ENCODE assay signal across 1 cellular context in the genomic region with DNA sequence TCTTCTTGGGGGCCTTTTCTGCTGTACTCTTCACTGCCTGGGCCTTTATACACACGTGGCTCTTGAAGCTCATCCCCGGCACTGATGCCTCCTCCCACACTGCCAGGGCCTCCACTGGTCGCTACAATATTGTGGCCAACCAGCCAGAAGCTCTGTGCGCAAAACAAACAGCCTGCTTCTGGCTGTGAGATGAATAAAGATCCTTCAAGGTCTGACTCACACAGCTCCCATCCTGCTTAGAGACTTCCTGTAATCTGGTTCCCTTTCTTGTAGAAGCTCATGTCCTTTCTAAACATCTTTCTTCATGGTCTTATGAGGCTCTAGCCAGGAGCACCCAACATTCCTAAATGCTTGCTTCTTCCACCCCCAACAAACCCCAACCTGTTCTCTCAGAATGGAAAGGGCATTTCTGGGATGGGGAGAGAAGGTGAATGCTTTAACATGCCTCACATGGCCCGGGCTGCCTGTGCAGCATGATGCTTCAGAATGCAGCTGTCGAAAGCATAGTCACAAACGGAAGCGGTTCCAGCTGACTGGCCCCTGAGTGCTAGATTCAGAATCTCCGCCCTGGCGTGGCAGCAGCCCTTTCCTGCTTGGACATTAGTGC.
TF ChIP-seq lines count a peak whose summit lies in the region.

No MANE protein-coding gene starts in this region.

TF ChIP-seq in GM12878, 131 proteins besides CTCF, POLR2A, EP300 and RAD21 (continued from another document and continues in another):
- TF ChIP-seq, protein P1, sequence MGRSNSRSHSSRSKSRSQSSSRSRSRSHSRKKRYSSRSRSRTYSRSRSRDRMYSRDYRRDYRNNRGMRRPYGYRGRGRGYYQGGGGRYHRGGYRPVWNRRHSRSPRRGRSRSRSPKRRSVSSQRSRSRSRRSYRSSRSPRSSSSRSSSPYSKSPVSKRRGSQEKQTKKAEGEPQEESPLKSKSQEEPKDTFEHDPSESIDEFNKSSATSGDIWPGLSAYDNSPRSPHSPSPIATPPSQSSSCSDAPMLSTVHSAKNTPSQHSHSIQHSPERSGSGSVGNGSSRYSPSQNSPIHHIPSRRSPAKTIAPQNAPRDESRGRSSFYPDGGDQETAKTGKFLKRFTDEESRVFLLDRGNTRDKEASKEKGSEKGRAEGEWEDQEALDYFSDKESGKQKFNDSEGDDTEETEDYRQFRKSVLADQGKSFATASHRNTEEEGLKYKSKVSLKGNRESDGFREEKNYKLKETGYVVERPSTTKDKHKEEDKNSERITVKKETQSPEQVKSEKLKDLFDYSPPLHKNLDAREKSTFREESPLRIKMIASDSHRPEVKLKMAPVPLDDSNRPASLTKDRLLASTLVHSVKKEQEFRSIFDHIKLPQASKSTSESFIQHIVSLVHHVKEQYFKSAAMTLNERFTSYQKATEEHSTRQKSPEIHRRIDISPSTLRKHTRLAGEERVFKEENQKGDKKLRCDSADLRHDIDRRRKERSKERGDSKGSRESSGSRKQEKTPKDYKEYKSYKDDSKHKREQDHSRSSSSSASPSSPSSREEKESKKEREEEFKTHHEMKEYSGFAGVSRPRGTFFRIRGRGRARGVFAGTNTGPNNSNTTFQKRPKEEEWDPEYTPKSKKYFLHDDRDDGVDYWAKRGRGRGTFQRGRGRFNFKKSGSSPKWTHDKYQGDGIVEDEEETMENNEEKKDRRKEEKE (IDR thresholded peaks at IDR 0.05) = no peak
- TF ChIP-seq TARDBP (IDR thresholded peaks at IDR 0.05; ENCODE audit: borderline replicate concordance) (no peak), JUNB (IDR thresholded peaks at IDR 0.05) (peak; percentile 38; the same call in 1 of the 2 replicates), CHD2 (IDR thresholded peaks at IDR 0.05; ENCODE audit: borderline replicate concordance, low read depth, low read length) (peak; percentile 20; the same call in 1 of the 2 replicates), SRF (IDR thresholded peaks at IDR 0.05; ENCODE audit: low read depth in 2 of 2, low read length in 2 of 2) (no peak), HCFC1 (IDR thresholded peaks at IDR 0.05; ENCODE audit: low read length) (no peak), EGR1 (IDR thresholded peaks at IDR 0.05; ENCODE audit: borderline replicate concordance in 1 of 2, low read depth in 2 of 2, low read length in 2 of 2) (no peak), FOS (IDR thresholded peaks at IDR 0.05; ENCODE audit: borderline replicate concordance, extremely low read depth, insufficient read length) (no peak), ZNF384 (IDR thresholded peaks at IDR 0.05; ENCODE audit: borderline replicate concordance, low read depth, low read length) (no peak), RAD51 (IDR thresholded peaks at IDR 0.05) (no peak), TBL1XR1 (IDR thresholded peaks at IDR 0.05; ENCODE audit: low read depth, low read length) (no peak), YY1 (IDR thresholded peaks at IDR 0.05; ENCODE audit: low read depth, low read length) (0 out of 2 replicates have a peak, but pooled peaks have one; percentile 23), PAX8 (IDR thresholded peaks at IDR 0.05) (no peak), ZNF207 (IDR thresholded peaks at IDR 0.05; ENCODE audit: borderline replicate concordance) (no peak), BCL11A (IDR thresholded peaks at IDR 0.05; ENCODE audit: low read depth, low read length) (peak; percentile 41; the same call in 1 of the 2 replicates), NFYA (IDR thresholded peaks at IDR 0.05; ENCODE audit: borderline replicate concordance, low read depth, low read length) (no peak), MEF2B (IDR thresholded peaks at IDR 0.05; ENCODE audit: partially characterized antibody, poor library complexity, severe bottlenecking) (peak; percentile 65), KDM1A (IDR thresholded peaks at IDR 0.05; ENCODE audit: borderline replicate concordance) (no peak), WRNIP1 (IDR thresholded peaks at IDR 0.05; ENCODE audit: borderline replicate concordance, low read depth, low read length) (no peak), RUNX3 (IDR thresholded peaks at IDR 0.05; ENCODE audit: low read length) (peak; percentile 46), CHD1 (IDR thresholded peaks at IDR 0.05; ENCODE audit: low read depth, low read length) (no peak), SUZ12 (IDR thresholded peaks at IDR 0.05; ENCODE audit: unreplicated experiment) (no peak), ZNF217 (IDR thresholded peaks at IDR 0.05) (peak; percentile 64; the same call in 1 of the 2 replicates), MTA2 (IDR thresholded peaks at IDR 0.05; ENCODE audit: low read depth) (peak; percentile 44), JUND (IDR thresholded peaks at IDR 0.05; ENCODE audit: low read depth, low read length) (no peak), NR2C2 (IDR thresholded peaks at IDR 0.05; ENCODE audit: borderline replicate concordance, control insufficient read depth, insufficient read length, low read depth) (no peak), CBX3 (IDR thresholded peaks at IDR 0.05; ENCODE audit: borderline replicate concordance, low read depth) (no peak), PML (IDR thresholded peaks at IDR 0.05; ENCODE audit: low read length) (no peak; the same call in 1 of the 2 replicates), SP1 (IDR thresholded peaks at IDR 0.05; ENCODE audit: low read depth, low read length) (peak; percentile 68), SIX5 (IDR thresholded peaks at IDR 0.05; ENCODE audit: low read depth, low read length, severe bottlenecking) (no peak), ATF7 (IDR thresholded peaks at IDR 0.05; ENCODE audit: low read depth) (peak; percentile 73), BRCA1 (IDR thresholded peaks at IDR 0.05; ENCODE audit: low read depth, low read length) (no peak), ESRRA (IDR thresholded peaks at IDR 0.05; ENCODE audit: low read length) (no peak), IKZF2 (IDR thresholded peaks at IDR 0.05) (peak; percentile 79 to 80), IKZF1 (conservative IDR thresholded peaks at IDR 0.05) (peak; percentile 69; the same call in 1 of the 2 replicates), POLR2AphosphoS2 (IDR thresholded peaks at IDR 0.05; ENCODE audit: low read depth, low read length) (0 out of 2 replicates have a peak, but pooled peaks have one; percentile 41)
- TF ChIP-seq, protein P2, sequence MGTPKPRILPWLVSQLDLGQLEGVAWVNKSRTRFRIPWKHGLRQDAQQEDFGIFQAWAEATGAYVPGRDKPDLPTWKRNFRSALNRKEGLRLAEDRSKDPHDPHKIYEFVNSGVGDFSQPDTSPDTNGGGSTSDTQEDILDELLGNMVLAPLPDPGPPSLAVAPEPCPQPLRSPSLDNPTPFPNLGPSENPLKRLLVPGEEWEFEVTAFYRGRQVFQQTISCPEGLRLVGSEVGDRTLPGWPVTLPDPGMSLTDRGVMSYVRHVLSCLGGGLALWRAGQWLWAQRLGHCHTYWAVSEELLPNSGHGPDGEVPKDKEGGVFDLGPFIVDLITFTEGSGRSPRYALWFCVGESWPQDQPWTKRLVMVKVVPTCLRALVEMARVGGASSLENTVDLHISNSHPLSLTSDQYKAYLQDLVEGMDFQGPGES (IDR thresholded peaks at IDR 0.05) = no peak
- TF ChIP-seq, protein P3, sequence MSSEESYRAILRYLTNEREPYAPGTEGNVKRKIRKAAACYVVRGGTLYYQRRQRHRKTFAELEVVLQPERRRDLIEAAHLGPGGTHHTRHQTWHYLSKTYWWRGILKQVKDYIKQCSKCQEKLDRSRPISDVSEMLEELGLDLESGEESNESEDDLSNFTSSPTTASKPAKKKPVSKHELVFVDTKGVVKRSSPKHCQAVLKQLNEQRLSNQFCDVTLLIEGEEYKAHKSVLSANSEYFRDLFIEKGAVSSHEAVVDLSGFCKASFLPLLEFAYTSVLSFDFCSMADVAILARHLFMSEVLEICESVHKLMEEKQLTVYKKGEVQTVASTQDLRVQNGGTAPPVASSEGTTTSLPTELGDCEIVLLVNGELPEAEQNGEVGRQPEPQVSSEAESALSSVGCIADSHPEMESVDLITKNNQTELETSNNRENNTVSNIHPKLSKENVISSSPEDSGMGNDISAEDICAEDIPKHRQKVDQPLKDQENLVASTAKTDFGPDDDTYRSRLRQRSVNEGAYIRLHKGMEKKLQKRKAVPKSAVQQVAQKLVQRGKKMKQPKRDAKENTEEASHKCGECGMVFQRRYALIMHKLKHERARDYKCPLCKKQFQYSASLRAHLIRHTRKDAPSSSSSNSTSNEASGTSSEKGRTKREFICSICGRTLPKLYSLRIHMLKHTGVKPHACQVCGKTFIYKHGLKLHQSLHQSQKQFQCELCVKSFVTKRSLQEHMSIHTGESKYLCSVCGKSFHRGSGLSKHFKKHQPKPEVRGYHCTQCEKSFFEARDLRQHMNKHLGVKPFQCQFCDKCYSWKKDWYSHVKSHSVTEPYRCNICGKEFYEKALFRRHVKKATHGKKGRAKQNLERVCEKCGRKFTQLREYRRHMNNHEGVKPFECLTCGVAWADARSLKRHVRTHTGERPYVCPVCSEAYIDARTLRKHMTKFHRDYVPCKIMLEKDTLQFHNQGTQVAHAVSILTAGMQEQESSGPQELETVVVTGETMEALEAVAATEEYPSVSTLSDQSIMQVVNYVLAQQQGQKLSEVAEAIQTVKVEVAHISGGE (CRISPR knock-in tag; IDR thresholded peaks at IDR 0.05) = no peak
- TF ChIP-seq, protein P4, sequence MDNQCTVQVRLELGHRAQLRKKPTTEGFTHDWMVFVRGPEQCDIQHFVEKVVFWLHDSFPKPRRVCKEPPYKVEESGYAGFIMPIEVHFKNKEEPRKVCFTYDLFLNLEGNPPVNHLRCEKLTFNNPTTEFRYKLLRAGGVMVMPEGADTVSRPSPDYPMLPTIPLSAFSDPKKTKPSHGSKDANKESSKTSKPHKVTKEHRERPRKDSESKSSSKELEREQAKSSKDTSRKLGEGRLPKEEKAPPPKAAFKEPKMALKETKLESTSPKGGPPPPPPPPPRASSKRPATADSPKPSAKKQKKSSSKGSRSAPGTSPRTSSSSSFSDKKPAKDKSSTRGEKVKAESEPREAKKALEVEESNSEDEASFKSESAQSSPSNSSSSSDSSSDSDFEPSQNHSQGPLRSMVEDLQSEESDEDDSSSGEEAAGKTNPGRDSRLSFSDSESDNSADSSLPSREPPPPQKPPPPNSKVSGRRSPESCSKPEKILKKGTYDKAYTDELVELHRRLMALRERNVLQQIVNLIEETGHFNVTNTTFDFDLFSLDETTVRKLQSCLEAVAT (IDR thresholded peaks at IDR 0.05) = peak; percentile 65
- TF ChIP-seq, protein P5, sequence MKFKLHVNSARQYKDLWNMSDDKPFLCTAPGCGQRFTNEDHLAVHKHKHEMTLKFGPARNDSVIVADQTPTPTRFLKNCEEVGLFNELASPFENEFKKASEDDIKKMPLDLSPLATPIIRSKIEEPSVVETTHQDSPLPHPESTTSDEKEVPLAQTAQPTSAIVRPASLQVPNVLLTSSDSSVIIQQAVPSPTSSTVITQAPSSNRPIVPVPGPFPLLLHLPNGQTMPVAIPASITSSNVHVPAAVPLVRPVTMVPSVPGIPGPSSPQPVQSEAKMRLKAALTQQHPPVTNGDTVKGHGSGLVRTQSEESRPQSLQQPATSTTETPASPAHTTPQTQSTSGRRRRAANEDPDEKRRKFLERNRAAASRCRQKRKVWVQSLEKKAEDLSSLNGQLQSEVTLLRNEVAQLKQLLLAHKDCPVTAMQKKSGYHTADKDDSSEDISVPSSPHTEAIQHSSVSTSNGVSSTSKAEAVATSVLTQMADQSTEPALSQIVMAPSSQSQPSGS (IDR thresholded peaks at IDR 0.05; ENCODE audit: low read length) = peak; percentile 54
- TF ChIP-seq, protein P6, sequence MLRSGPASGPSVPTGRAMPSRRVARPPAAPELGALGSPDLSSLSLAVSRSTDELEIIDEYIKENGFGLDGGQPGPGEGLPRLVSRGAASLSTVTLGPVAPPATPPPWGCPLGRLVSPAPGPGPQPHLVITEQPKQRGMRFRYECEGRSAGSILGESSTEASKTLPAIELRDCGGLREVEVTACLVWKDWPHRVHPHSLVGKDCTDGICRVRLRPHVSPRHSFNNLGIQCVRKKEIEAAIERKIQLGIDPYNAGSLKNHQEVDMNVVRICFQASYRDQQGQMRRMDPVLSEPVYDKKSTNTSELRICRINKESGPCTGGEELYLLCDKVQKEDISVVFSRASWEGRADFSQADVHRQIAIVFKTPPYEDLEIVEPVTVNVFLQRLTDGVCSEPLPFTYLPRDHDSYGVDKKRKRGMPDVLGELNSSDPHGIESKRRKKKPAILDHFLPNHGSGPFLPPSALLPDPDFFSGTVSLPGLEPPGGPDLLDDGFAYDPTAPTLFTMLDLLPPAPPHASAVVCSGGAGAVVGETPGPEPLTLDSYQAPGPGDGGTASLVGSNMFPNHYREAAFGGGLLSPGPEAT (IDR thresholded peaks at IDR 0.05; ENCODE audit: low read depth) = peak; percentile 80
- TF ChIP-seq, protein P7, sequence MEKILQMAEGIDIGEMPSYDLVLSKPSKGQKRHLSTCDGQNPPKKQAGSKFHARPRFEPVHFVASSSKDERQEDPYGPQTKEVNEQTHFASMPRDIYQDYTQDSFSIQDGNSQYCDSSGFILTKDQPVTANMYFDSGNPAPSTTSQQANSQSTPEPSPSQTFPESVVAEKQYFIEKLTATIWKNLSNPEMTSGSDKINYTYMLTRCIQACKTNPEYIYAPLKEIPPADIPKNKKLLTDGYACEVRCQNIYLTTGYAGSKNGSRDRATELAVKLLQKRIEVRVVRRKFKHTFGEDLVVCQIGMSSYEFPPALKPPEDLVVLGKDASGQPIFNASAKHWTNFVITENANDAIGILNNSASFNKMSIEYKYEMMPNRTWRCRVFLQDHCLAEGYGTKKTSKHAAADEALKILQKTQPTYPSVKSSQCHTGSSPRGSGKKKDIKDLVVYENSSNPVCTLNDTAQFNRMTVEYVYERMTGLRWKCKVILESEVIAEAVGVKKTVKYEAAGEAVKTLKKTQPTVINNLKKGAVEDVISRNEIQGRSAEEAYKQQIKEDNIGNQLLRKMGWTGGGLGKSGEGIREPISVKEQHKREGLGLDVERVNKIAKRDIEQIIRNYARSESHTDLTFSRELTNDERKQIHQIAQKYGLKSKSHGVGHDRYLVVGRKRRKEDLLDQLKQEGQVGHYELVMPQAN (conservative IDR thresholded peaks at IDR 0.05) = no peak
- TF ChIP-seq, protein P8, sequence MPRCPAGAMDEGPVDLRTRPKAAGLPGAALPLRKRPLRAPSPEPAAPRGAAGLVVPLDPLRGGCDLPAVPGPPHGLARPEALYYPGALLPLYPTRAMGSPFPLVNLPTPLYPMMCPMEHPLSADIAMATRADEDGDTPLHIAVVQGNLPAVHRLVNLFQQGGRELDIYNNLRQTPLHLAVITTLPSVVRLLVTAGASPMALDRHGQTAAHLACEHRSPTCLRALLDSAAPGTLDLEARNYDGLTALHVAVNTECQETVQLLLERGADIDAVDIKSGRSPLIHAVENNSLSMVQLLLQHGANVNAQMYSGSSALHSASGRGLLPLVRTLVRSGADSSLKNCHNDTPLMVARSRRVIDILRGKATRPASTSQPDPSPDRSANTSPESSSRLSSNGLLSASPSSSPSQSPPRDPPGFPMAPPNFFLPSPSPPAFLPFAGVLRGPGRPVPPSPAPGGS (IDR thresholded peaks at IDR 0.05; ENCODE audit: borderline replicate concordance, insufficient read depth, low read depth, low read length, poor library complexity, severe bottlenecking) = no peak
